ENCODE assay signal across 17 cellular contexts in the genomic region with DNA sequence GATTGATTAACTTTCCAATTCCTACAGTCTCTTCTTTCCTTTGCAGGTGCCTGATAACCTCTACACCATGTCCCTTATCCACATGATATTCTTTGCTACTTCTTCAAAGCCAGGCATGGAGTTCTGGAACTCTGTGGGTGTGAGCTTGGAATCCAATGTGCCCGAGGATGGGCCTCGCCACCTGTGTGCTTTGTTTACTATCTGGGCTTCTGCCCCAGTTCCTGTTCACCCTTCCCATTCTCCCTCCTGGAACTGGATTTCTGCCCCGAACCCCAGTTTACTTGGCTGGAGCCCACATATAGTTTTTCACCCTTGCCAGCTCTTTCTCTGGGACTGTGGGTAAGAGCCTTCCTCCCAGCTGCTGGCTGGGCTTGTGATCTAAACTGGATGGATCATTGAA.
DNase-seq lines count a peak whose midpoint lies in the region; ATAC-seq, FAIRE-seq and TF ChIP-seq lines count a peak whose summit lies in the region.
"Had no signal": no experiment of that assay in that cellular context is flagged by ENCODE, and none has a peak within 500 bp of the region (broad histone marks: within the 10 kb centered on the region; RNA-seq: fewer than 3 reads in every experiment).

No MANE protein-coding gene starts in this region.

- FAIRE-seq in HepG2 (lab: Jason Lieb, UNC): no peak
- FAIRE-seq in K562 (lab: Jason Lieb, UNC): no peak
- FAIRE-seq: GM19239 had no signal

- intact Hi-C loops in HepG2 (cut with micrococcal nuclease; ENCODE audit: unreplicated experiment) (no loop called here), K562 (cut with micrococcal nuclease) (no loop called here), stomach (cut with DNase I; ENCODE audit: low total_unique reads) (no loop called here)

- peak overlapping the region in 1 of 2 donors; percentile 21 for H3K27ac ChIP-seq in liver (ENCODE audit: low read depth in 1 of 2, low read length in 2 of 2)
- no peak overlapping the region for H3K27ac ChIP-seq in HepG2 (ENCODE audit: extremely low read length, insufficient read depth, low read length)
- no peak overlapping the region for H3K27ac ChIP-seq in K562 (ENCODE audit: extremely low read depth, low read depth, low read length)
- H3K27ac ChIP-seq in parathyroid adenoma: no peak overlapping the region
- H3K27ac ChIP-seq in stomach: no peak overlapping the region
- H3K27ac ChIP-seq: BLaER1, GM23248 had no signal

- WGBS in liver: 22% methylated on average over 3 of the region's 3 CpGs
- WGBS in HepG2 (ENCODE audit: low lambda C conversion rate): 15% methylated on average over 3 of the region's 3 CpGs
- WGBS in K562 (ENCODE audit: insufficient coverage, low coverage, missing lambda C conversion rate): 56% methylated on average over 3 of the region's 3 CpGs
- WGBS in stomach, 5 donors: 35 to 53% (median 42%) methylated on average over 3 of the region's 3 CpGs

- no peaks in the 10 kb centered on the region for H4K20me1 ChIP-seq in HepG2 (ENCODE audit: insufficient read depth, low read length)
- no peaks in the 10 kb centered on the region for H4K20me1 ChIP-seq in K562 (replicated peaks; ENCODE audit: control insufficient read depth, insufficient read depth, low read length)
- H4K20me1 ChIP-seq: BLaER1 had no signal

- H3K9ac ChIP-seq in liver (ENCODE audit: low read depth in 1 of 2, low read length in 2 of 2) (no peak overlapping the region), HepG2 (ENCODE audit: insufficient read depth, low read depth, low read length) (no peak overlapping the region), K562 (ENCODE audit: insufficient read depth in 1 of 2, low read depth in 2 of 2, low read length in 2 of 2) (no peak overlapping the region), parathyroid adenoma (no peak overlapping the region)
- H3K9ac ChIP-seq: BLaER1, GM23248 had no signal

- TF ChIP-seq POLR2A in HepG2 (IDR thresholded peaks at IDR 0.05; ENCODE audit: insufficient read depth in 1 of 2, low read depth in 2 of 2, low read length in 2 of 2) (no peak), K562 (conservative IDR thresholded peaks at IDR 0.05) (no peak), stomach (IDR thresholded peaks at IDR 0.05) (no peak)

- peak in 1 of 2 donors; percentile 17 for TF ChIP-seq RAD21 in liver (IDR thresholded peaks at IDR 0.05)
- no peak for TF ChIP-seq RAD21 in HepG2 (CRISPR knock-in tag; IDR thresholded peaks at IDR 0.05)
- no peak for TF ChIP-seq RAD21 in K562 (CRISPR knock-in tag; conservative IDR thresholded peaks at IDR 0.05 in 1 of 2, IDR thresholded peaks at IDR 0.05 in 1 of 2)

- H3K79me2 ChIP-seq in HepG2 (ENCODE audit: insufficient read depth, low read length): no peaks in the 10 kb centered on the region
- H3K79me2 ChIP-seq in K562 (ENCODE audit: control insufficient read depth, insufficient read depth, low read length): peaks cover 6% of the 10 kb centered on the region; the same call in 2 of the 3 replicates
- H3K79me2 ChIP-seq in parathyroid adenoma: no peaks in the 10 kb centered on the region

- no peak overlapping the region for H3K4me3 ChIP-seq in liver (ENCODE audit: low read depth in 1 of 3, low read length in 3 of 3)
- no peak overlapping the region for H3K4me3 ChIP-seq in HepG2 (replicated peaks in 1 of 3; ENCODE audit: insufficient read depth in 1 of 3, low read depth in 2 of 3, low read length in 3 of 3)
- H3K4me3 ChIP-seq in K562: no peak overlapping the region
- H3K4me3 ChIP-seq in parathyroid adenoma (ENCODE audit: low read depth, low read length): no peak overlapping the region
- H3K4me3 ChIP-seq in stomach: no peak overlapping the region
- H3K4me3 ChIP-seq: BLaER1, GM23248, HAP-1 had no signal

- in situ Hi-C loops in HepG2 (cut with HindIII; ENCODE audit: extremely low pct_ligation_motif_present, low pct_unique_long_range_greater_than_20kb): no loop called here
- in situ Hi-C loops in K562 (cut with MboI): loop anchor here (25.0 kb wide), 1 partner anchor 1164 kb away; no protein-coding TSS in a partner anchor

- no peak overlapping the region for H3K4me2 ChIP-seq in HepG2 (ENCODE audit: low read depth, low read length)
- no peak overlapping the region for H3K4me2 ChIP-seq in K562 (ENCODE audit: insufficient read depth, low read length)
- no peak overlapping the region for H3K4me2 ChIP-seq in parathyroid adenoma (ENCODE audit: low read length)
- H3K4me2 ChIP-seq: BLaER1 had no signal

- TF ChIP-seq CTCF in liver (IDR thresholded peaks at IDR 0.05; ENCODE audit: low read depth, low read length, missing input control): no peak
- no peak for TF ChIP-seq CTCF in HepG2 (CRISPR knock-in tag; IDR thresholded peaks at IDR 0.05)
- no peak for TF ChIP-seq CTCF in K562 (IDR thresholded peaks at IDR 0.05 in 2 of 3, conservative IDR thresholded peaks at IDR 0.05 in 1 of 3; ENCODE audit: insufficient read depth in 2 of 3, low read depth in 1 of 3, low read length in 3 of 3)
- no peak for TF ChIP-seq CTCF in parathyroid adenoma (IDR thresholded peaks at IDR 0.05)
- TF ChIP-seq CTCF in stomach (IDR thresholded peaks at IDR 0.05): no peak

- H3K9me3 ChIP-seq in liver (ENCODE audit: control insufficient read depth in 4 of 4, low read length in 3 of 4) (no peaks in the 10 kb centered on the region), HepG2 (ENCODE audit: low read length) (no peaks in the 10 kb centered on the region), K562 (replicated peaks; ENCODE audit: control insufficient read depth, insufficient read depth, low read depth, low read length) (no peaks in the 10 kb centered on the region), parathyroid adenoma (ENCODE audit: control insufficient read depth, low read length) (no peaks in the 10 kb centered on the region), stomach (no peaks in the 10 kb centered on the region)
- H3K9me3 ChIP-seq: BLaER1, HAP-1 had no signal

- no peak for TF ChIP-seq EP300 in HepG2 (IDR thresholded peaks at IDR 0.05; ENCODE audit: low read depth in 2 of 2, low read length in 2 of 2)
- no peak for TF ChIP-seq EP300 in HepG2 (CRISPR knock-in tag; IDR thresholded peaks at IDR 0.05; ENCODE audit: borderline replicate concordance)
- TF ChIP-seq EP300 in K562 (IDR thresholded peaks at IDR 0.05; ENCODE audit: low read length): no peak
- no peak for TF ChIP-seq EP300 in stomach (IDR thresholded peaks at IDR 0.05)

- DNase-seq in HepG2 (ENCODE audit: low spot score): no peak
- no peak for DNase-seq in K562 (ENCODE audit: extremely low read depth in 1 of 4, low spot score in 3 of 4)
- DNase-seq in stomach: peak; percentile 40
- DNase-seq: 8988T; CD4-positive, alpha-beta memory T cell; DMS153; DMS79; GF-D8; GM23248 had no signal

- POLR2A ChIA-PET in HepG2 (lab: Yijun Ruan, JAX) (no interaction called here), K562 (lab: Yijun Ruan, JAX) (interaction anchor here (0.6 kb wide), 1 partner anchor 327 kb away, joined by 3 read pairs; no protein-coding TSS in a partner anchor)

- H3K9me1 ChIP-seq in K562 (ENCODE audit: control insufficient read depth, insufficient read depth, low read length): no peaks in the 10 kb centered on the region

- no peak for ATAC-seq in HepG2
- no peak for ATAC-seq in K562
- ATAC-seq in GM19452 (IDR thresholded peaks at IDR 0.05; ENCODE audit: unreplicated experiment): no peak
- ATAC-seq in GM19023 (IDR thresholded peaks at IDR 0.05; ENCODE audit: unreplicated experiment): no peak
- ATAC-seq in HG03442 (IDR thresholded peaks at IDR 0.05; ENCODE audit: unreplicated experiment): no peak

- H3K27me3 ChIP-seq in liver (ENCODE audit: control insufficient read depth in 4 of 4, insufficient read depth in 4 of 4, low read length in 3 of 4) (no peaks in the 10 kb centered on the region), HepG2 (ENCODE audit: control insufficient read depth in 1 of 2, insufficient read depth in 2 of 2, low read length in 2 of 2) (peaks cover 0 to 6% of the 10 kb centered on the region in 2 experiments; a peak in 1 of 5 replicates), K562 (ENCODE audit: control insufficient read depth in 2 of 2, insufficient read depth in 2 of 2, low read length in 2 of 2) (no peaks in the 10 kb centered on the region), parathyroid adenoma (ENCODE audit: control insufficient read depth, insufficient read depth, low read length) (no peaks in the 10 kb centered on the region), stomach (no peaks in the 10 kb centered on the region)
- H3K27me3 ChIP-seq: BLaER1 had no signal

- no peak overlapping the region for H2AFZ ChIP-seq in HepG2 (ENCODE audit: low read length)
- peak overlapping the region; percentile 33; the same call in 1 of the 2 replicates for H2AFZ ChIP-seq in K562 (ENCODE audit: low read depth, low read length)
- peak overlapping the region; percentile 22 for H2AFZ ChIP-seq in parathyroid adenoma
- H2AFZ ChIP-seq: GM23248 had no signal

- CTCF ChIA-PET in HepG2 (lab: Yijun Ruan, JAX; ENCODE audit: low intra/inter-chr PET ratio, low total read pairs): no interaction called here
- CTCF ChIA-PET in K562 (lab: Yijun Ruan, JAX; ENCODE audit: low intra/inter-chr PET ratio): no interaction called here

- H3K36me3 ChIP-seq in liver (ENCODE audit: control insufficient read depth in 4 of 4, insufficient read depth in 3 of 4, low read depth in 1 of 4, low read length in 3 of 4): no peaks in the 10 kb centered on the region
- no peaks in the 10 kb centered on the region for H3K36me3 ChIP-seq in HepG2 (replicated peaks in 1 of 2; ENCODE audit: control insufficient read depth in 1 of 2, insufficient read depth in 2 of 2, low read length in 2 of 2)
- no peaks in the 10 kb centered on the region for H3K36me3 ChIP-seq in K562 (ENCODE audit: control insufficient read depth, insufficient read depth, low read length)
- no peaks in the 10 kb centered on the region for H3K36me3 ChIP-seq in parathyroid adenoma (ENCODE audit: control insufficient read depth, insufficient read depth, low read length)
- no peaks in the 10 kb centered on the region for H3K36me3 ChIP-seq in stomach
- H3K36me3 ChIP-seq: BLaER1, HAP-1 had no signal

- H3K4me1 ChIP-seq in liver (ENCODE audit: control insufficient read depth in 4 of 4, insufficient read depth in 4 of 4, low read length in 3 of 4) (peaks cover 0 to 18% (median 8%) of the 10 kb centered on the region in 4 donors), HepG2 (ENCODE audit: insufficient read depth, low read length) (peaks cover 6% of the 10 kb centered on the region; the same call in 1 of the 2 replicates), K562 (replicated peaks in 1 of 2; ENCODE audit: control insufficient read depth in 2 of 2, insufficient read depth in 2 of 2, low read length in 2 of 2) (peaks cover 3 to 12% of the 10 kb centered on the region in 2 experiments; a peak in 3 of 5 replicates), parathyroid adenoma (peaks cover 7% of the 10 kb centered on the region), stomach (peaks cover 0 to 11% (median 9%) of the 10 kb centered on the region in 4 donors)

- BruUV-seq in HepG2 (replicated peaks; lab: Mats Ljungman, UMichigan): no TSS peak
- BruUV-seq in K562 (replicated peaks; lab: Mats Ljungman, UMichigan): no TSS peak

TF ChIP-seq in liver, 16 proteins besides CTCF, POLR2A, EP300 and RAD21 (continues in another document):
- TF ChIP-seq FOXA2 (IDR thresholded peaks at IDR 0.05): peak; percentile 34
- TF ChIP-seq SP1 (IDR thresholded peaks at IDR 0.05): no peak

TF ChIP-seq in HepG2, 621 proteins besides CTCF, POLR2A, EP300 and RAD21 (continues in another document):
- no peak for TF ChIP-seq ZNF232 (CRISPR knock-in tag; IDR thresholded peaks at IDR 0.05; ENCODE audit: borderline replicate concordance)

TF ChIP-seq in K562, 482 proteins besides CTCF, POLR2A, EP300 and RAD21 (continues in another document):
- no peak for TF ChIP-seq ARHGAP35 (IDR thresholded peaks at IDR 0.05; ENCODE audit: partially characterized antibody)
